8 cellular contexts compared by ENCODE assay signal in genomic region chr5:57173026-57173317, GRCh38. TPM values are rescaled to one million over a fixed set of nuclear protein-coding genes. Genes with fewer than 3 reads are reported as not detected.
DNase-seq lines count a peak whose midpoint lies in the region; ATAC-seq, FAIRE-seq and TF ChIP-seq lines count a peak whose summit lies in the region.

No MANE protein-coding gene starts in this region.

- DNase-seq in T-cell (no peak), fibroblast of mammary gland (ENCODE audit: low read depth) (no peak), retinal pigment epithelial cell (ENCODE audit: low read depth) (no peak), GM10248 (ENCODE audit: extremely low spot score) (no peak), NOMO-1 treated with DMSO at 0.1 percent for 48 hours (lab: John Stamatoyannopoulos, UW; ENCODE audit: unreplicated experiment) (no peak), RCC 7860 (ENCODE audit: low spot score) (no peak), medulla oblongata (ENCODE audit: extremely low spot score) (no peak)

- FAIRE-seq in RCC 7860 (lab: Jason Lieb, UNC): no peak

- peaks cover 21% of the 10 kb centered on the region for H3K36me3 Mint-ChIP-seq in T-cell

- H3K9me3 Mint-ChIP-seq in T-cell: no peaks in the 10 kb centered on the region

- peak overlapping the region; percentile 98 to 99 for H3K27ac Mint-ChIP-seq in T-cell

- POLR2A ChIA-PET in T-cell (lab: Charles Lee) (interaction anchor here in 1 of 2 donors (1.1 kb wide), 2 partner anchors 15 to 36 kb away, joined by 4 to 13 read pairs; no protein-coding TSS in a partner anchor), GM10248 (lab: Yijun Ruan, JAX) (interaction anchor here (0.8 to 1.4 kb wide), 4 partner anchors 11 to 264 kb away, joined by 3 to 5 read pairs (median 4); partner anchors contain the start of gene SETD9)

- H3K4me1 Mint-ChIP-seq in T-cell: peaks cover 33 to 44% (median 34%) of the 10 kb centered on the region in 3 donors

- TF ChIP-seq CTCF in fibroblast of mammary gland (conservative IDR thresholded peaks at IDR 0.05; ENCODE audit: control insufficient read depth, insufficient read depth, low read depth, low read length) (no peak), retinal pigment epithelial cell (conservative IDR thresholded peaks at IDR 0.05; ENCODE audit: low read depth, low read length) (no peak), GM10248 (IDR thresholded peaks at IDR 0.05; ENCODE audit: control extremely low read depth, extremely low read depth, low read depth, missing control alignments) (no peak)

- H3K4me3 ChIP-seq in fibroblast of mammary gland (ENCODE audit: control insufficient read depth, low read depth, low read length): peak overlapping the region; percentile 92
- peak overlapping the region; percentile 95 for H3K4me3 ChIP-seq in retinal pigment epithelial cell (ENCODE audit: low read length)

- ATAC-seq in GM18870 (IDR thresholded peaks at IDR 0.05; ENCODE audit: unreplicated experiment): peak; percentile 24
- no peak for ATAC-seq in T-cell (replicated peaks in 1 of 4)

- H3K4me3 Mint-ChIP-seq in T-cell: peak overlapping the region; percentile 89 to 100 (median 97)

- CTCF ChIA-PET in T-cell (lab: Charles Lee) (interaction anchor here (0.6 to 1.4 kb wide), 6 partner anchors 23 to 357 kb away, joined by 3 to 8 read pairs (median 3); no protein-coding TSS in a partner anchor), GM10248 (lab: Yijun Ruan, JAX) (interaction anchor here (1.9 kb wide), 1 partner anchor 17 kb away, joined by 8 read pairs; no protein-coding TSS in a partner anchor)

- no peaks in the 10 kb centered on the region for H3K27me3 Mint-ChIP-seq in T-cell

RNA-seq across cellular contexts. Expression of gene GPBP1, which starts 0.9 kb away (rescaled TPM):
- 100 to 1,000 TPM in 4 of 5 donors, 10 to 100 TPM in 1; 97.1 to 125 (median 101) TPM for total RNA-seq in T-cell
